1 cellular context compared by ENCODE assay signal in genomic region chr17:45894022-45894784, GRCh38.
TF ChIP-seq lines count a peak whose summit lies in the region.

TSS of gene MAPT (plus strand) at chr17:45894554. CDS start at chr17:45962338, 67,784 bp downstream.

TF ChIP-seq in K562, 482 proteins besides CTCF, POLR2A, EP300 and RAD21 (continued from another document and continues in another):
- 0 out of 2 replicates have a peak, but pooled peaks have one; percentile 18 for TF ChIP-seq KLF1 (tag; IDR thresholded peaks at IDR 0.05)
- TF ChIP-seq SMARCC2 (IDR thresholded peaks at IDR 0.05; ENCODE audit: low read depth): no peak
- 0 out of 4 replicates have a peak, but pooled peaks of 1 of the 2 experiments have one; percentile 19 for TF ChIP-seq SRF (CRISPR knock-in tag; IDR thresholded peaks at IDR 0.05)
- peak; percentile 82 for TF ChIP-seq GATAD2B (IDR thresholded peaks at IDR 0.05; ENCODE audit: borderline replicate concordance)
- TF ChIP-seq MIER1 (IDR thresholded peaks at IDR 0.05; ENCODE audit: low read depth): no peak
- no peak for TF ChIP-seq FOXO4 (CRISPR knock-in tag; IDR thresholded peaks at IDR 0.05)
- no peak for TF ChIP-seq ETV6 (IDR thresholded peaks at IDR 0.05; ENCODE audit: borderline replicate concordance in 1 of 2, low read depth in 2 of 2, low read length in 1 of 2)
- TF ChIP-seq ETV6 (CRISPR knock-in tag; IDR thresholded peaks at IDR 0.05; ENCODE audit: borderline replicate concordance): peak; percentile 55; the same call in 1 of the 2 replicates
- no peak for TF ChIP-seq DACH1 (IDR thresholded peaks at IDR 0.05; ENCODE audit: partially characterized antibody)
- no peak for TF ChIP-seq ZNF24 (IDR thresholded peaks at IDR 0.05)
- TF ChIP-seq, protein P1, sequence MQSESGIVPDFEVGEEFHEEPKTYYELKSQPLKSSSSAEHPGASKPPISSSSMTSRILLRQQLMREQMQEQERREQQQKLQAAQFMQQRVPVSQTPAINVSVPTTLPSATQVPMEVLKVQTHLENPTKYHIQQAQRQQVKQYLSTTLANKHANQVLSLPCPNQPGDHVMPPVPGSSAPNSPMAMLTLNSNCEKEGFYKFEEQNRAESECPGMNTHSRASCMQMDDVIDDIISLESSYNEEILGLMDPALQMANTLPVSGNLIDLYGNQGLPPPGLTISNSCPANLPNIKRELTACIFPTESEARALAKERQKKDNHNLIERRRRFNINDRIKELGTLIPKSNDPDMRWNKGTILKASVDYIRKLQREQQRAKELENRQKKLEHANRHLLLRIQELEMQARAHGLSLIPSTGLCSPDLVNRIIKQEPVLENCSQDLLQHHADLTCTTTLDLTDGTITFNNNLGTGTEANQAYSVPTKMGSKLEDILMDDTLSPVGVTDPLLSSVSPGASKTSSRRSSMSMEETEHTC (IDR thresholded peaks at IDR 0.05): no peak
- no peak for TF ChIP-seq BRD9 (IDR thresholded peaks at IDR 0.05; ENCODE audit: low read depth, partially characterized antibody)
- peak; percentile 77 for TF ChIP-seq MEIS2 (IDR thresholded peaks at IDR 0.05; ENCODE audit: partially characterized antibody)
- TF ChIP-seq KAT8 (IDR thresholded peaks at IDR 0.05; ENCODE audit: low read depth): no peak
- no peak for TF ChIP-seq NR2C1 (IDR thresholded peaks at IDR 0.05)
- TF ChIP-seq NR2C1 (tag; IDR thresholded peaks at IDR 0.05): no peak
- no peak for TF ChIP-seq PTRF (tag; IDR thresholded peaks at IDR 0.05)
- peak; percentile 25; the same call in 1 of the 2 replicates for TF ChIP-seq SIN3B (IDR thresholded peaks at IDR 0.05; ENCODE audit: low read depth)
- TF ChIP-seq E4F1 (CRISPR knock-in tag; IDR thresholded peaks at IDR 0.05; ENCODE audit: borderline replicate concordance): no peak
- no peak for TF ChIP-seq TSC22D4 (tag; IDR thresholded peaks at IDR 0.05)
- no peak for TF ChIP-seq KLF10 (CRISPR knock-in tag; IDR thresholded peaks at IDR 0.05)
- peak; percentile 94 to 95 for TF ChIP-seq NRF1 (conservative IDR thresholded peaks at IDR 0.05 in 1 of 2, IDR thresholded peaks at IDR 0.05 in 1 of 2)
- no peak for TF ChIP-seq NR0B1 (IDR thresholded peaks at IDR 0.05; ENCODE audit: partially characterized antibody)
- TF ChIP-seq ZNF263 (CRISPR knock-in tag; IDR thresholded peaks at IDR 0.05; ENCODE audit: borderline replicate concordance): no peak
- no peak for TF ChIP-seq TEAD2 (tag; IDR thresholded peaks at IDR 0.05)
- TF ChIP-seq HBP1 (CRISPR knock-in tag; IDR thresholded peaks at IDR 0.05): no peak
- TF ChIP-seq NELFE (IDR thresholded peaks at IDR 0.05; ENCODE audit: insufficient read depth, insufficient read length): no peak
- no peak for TF ChIP-seq SLC30A9 (CRISPR knock-in tag; IDR thresholded peaks at IDR 0.05)
- no peak for TF ChIP-seq ZNF140 (CRISPR knock-in tag; IDR thresholded peaks at IDR 0.05)
- no peak for TF ChIP-seq HDAC8 (tag; IDR thresholded peaks at IDR 0.05)
- no peak for TF ChIP-seq ZNF696 (CRISPR knock-in tag; conservative IDR thresholded peaks at IDR 0.05)
- TF ChIP-seq ZNF184 (CRISPR knock-in tag; IDR thresholded peaks at IDR 0.05): no peak
- TF ChIP-seq ZNF436 (CRISPR knock-in tag; IDR thresholded peaks at IDR 0.05): no peak
- TF ChIP-seq PML (IDR thresholded peaks at IDR 0.05; ENCODE audit: low read length): no peak
- TF ChIP-seq ZFP36 (IDR thresholded peaks at IDR 0.05; ENCODE audit: low read depth, low read length, partially characterized antibody): peak; percentile 1
- TF ChIP-seq ARHGAP35 (IDR thresholded peaks at IDR 0.05; ENCODE audit: partially characterized antibody): no peak
- TF ChIP-seq, protein P2, sequence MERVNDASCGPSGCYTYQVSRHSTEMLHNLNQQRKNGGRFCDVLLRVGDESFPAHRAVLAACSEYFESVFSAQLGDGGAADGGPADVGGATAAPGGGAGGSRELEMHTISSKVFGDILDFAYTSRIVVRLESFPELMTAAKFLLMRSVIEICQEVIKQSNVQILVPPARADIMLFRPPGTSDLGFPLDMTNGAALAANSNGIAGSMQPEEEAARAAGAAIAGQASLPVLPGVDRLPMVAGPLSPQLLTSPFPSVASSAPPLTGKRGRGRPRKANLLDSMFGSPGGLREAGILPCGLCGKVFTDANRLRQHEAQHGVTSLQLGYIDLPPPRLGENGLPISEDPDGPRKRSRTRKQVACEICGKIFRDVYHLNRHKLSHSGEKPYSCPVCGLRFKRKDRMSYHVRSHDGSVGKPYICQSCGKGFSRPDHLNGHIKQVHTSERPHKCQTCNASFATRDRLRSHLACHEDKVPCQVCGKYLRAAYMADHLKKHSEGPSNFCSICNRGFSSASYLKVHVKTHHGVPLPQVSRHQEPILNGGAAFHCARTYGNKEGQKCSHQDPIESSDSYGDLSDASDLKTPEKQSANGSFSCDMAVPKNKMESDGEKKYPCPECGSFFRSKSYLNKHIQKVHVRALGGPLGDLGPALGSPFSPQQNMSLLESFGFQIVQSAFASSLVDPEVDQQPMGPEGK (CRISPR knock-in tag; IDR thresholded peaks at IDR 0.05; ENCODE audit: borderline replicate concordance): no peak
- no peak for TF ChIP-seq ILK (tag; IDR thresholded peaks at IDR 0.05; ENCODE audit: borderline replicate concordance, low read depth)
- TF ChIP-seq GTF2E2 (tag; IDR thresholded peaks at IDR 0.05): no peak
- no peak for TF ChIP-seq NR3C1 (CRISPR knock-in tag; IDR thresholded peaks at IDR 0.05)
- TF ChIP-seq, protein P3, sequence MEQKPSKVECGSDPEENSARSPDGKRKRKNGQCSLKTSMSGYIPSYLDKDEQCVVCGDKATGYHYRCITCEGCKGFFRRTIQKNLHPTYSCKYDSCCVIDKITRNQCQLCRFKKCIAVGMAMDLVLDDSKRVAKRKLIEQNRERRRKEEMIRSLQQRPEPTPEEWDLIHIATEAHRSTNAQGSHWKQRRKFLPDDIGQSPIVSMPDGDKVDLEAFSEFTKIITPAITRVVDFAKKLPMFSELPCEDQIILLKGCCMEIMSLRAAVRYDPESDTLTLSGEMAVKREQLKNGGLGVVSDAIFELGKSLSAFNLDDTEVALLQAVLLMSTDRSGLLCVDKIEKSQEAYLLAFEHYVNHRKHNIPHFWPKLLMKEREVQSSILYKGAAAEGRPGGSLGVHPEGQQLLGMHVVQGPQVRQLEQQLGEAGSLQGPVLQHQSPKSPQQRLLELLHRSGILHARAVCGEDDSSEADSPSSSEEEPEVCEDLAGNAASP (IDR thresholded peaks at IDR 0.05): no peak
- TF ChIP-seq, protein P4, sequence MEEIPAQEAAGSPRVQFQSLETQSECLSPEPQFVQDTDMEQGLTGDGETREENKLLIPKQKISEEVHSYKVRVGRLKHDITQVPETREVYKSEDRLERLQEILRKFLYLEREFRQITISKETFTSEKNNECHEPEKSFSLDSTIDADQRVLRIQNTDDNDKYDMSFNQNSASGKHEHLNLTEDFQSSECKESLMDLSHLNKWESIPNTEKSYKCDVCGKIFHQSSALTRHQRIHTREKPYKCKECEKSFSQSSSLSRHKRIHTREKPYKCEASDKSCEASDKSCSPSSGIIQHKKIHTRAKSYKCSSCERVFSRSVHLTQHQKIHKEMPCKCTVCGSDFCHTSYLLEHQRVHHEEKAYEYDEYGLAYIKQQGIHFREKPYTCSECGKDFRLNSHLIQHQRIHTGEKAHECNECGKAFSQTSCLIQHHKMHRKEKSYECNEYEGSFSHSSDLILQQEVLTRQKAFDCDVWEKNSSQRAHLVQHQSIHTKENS (CRISPR knock-in tag; IDR thresholded peaks at IDR 0.05): no peak
- no peak for TF ChIP-seq FOXA3 (CRISPR knock-in tag; conservative IDR thresholded peaks at IDR 0.05 in 1 of 2, IDR thresholded peaks at IDR 0.05 in 1 of 2)
- no peak for TF ChIP-seq BMI1 (IDR thresholded peaks at IDR 0.05; ENCODE audit: low read length)
- no peak for TF ChIP-seq PTTG1 (tag; IDR thresholded peaks at IDR 0.05; ENCODE audit: low read depth)
- TF ChIP-seq ETS1 (conservative IDR thresholded peaks at IDR 0.05; ENCODE audit: control insufficient read depth, low read depth, low read length): no peak
- TF ChIP-seq PHF8 (IDR thresholded peaks at IDR 0.05; ENCODE audit: borderline replicate concordance, low read length): peak; percentile 31; the same call in 1 of the 2 replicates
- TF ChIP-seq NCOA1 (IDR thresholded peaks at IDR 0.05; ENCODE audit: low read depth): no peak
- TF ChIP-seq, protein P5, sequence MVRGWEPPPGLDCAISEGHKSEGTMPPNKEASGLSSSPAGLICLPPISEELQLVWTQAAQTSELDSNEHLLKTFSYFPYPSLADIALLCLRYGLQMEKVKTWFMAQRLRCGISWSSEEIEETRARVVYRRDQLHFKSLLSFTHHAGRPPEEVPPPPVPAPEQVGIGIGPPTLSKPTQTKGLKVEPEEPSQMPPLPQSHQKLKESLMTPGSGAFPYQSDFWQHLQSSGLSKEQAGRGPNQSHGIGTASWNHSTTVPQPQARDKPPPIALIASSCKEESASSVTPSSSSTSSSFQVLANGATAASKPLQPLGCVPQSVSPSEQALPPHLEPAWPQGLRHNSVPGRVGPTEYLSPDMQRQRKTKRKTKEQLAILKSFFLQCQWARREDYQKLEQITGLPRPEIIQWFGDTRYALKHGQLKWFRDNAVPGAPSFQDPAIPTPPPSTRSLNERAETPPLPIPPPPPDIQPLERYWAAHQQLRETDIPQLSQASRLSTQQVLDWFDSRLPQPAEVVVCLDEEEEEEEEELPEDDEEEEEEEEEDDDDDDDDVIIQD (CRISPR knock-in tag; IDR thresholded peaks at IDR 0.05): 0 out of 2 replicates have a peak, but pooled peaks have one; percentile 10
- TF ChIP-seq TAL1 (IDR thresholded peaks at IDR 0.05): no peak
- TF ChIP-seq LCOR (CRISPR knock-in tag; IDR thresholded peaks at IDR 0.05): no peak
- no peak for TF ChIP-seq ZNF3 (CRISPR knock-in tag; IDR thresholded peaks at IDR 0.05)
